ENCODE assay signal across 18 cellular contexts in the genomic region with DNA sequence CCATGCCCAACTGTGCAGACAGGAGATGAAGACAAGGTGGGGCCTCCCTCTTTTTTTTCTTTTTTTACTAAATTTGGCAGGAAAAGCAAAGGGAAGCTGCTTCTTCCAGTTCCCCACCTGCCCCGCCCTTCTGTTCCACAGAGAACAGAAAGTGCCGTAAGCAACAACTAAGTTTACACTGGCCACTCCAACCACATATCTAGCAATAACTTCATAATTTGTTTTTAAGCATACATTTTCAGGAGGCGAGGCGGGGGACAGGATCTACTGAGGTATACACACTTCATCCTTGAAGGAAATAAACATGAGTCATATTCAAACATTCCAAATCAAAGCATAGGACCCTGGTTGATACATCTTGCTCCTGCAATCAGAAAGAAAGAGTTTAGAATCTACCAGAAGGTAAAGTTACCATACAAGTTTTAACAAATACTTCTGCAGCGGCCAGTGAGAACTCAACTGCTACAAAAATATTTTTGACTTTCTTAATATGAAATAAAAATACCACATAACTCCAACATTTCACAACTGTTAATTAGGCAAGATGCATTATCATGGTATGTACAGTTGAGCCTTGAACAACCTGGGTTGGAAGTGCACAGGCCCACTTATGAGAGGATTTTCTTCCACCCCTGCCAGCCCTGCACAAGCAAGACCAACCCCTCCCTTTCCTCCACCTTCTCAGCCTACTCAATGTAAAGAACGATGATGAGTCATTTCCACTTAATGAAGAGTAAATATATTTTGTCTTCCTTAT. TPM values are rescaled to one million over a fixed set of nuclear protein-coding genes. Genes with fewer than 3 reads are reported as not detected.
A peak's percentile ranks its signal among the peaks of the same experiment; 100 is the strongest.
DNase-seq lines count a peak whose midpoint lies in the region; ATAC-seq and TF ChIP-seq lines count a peak whose summit lies in the region.
"Had no signal": no experiment of that assay in that cellular context is flagged by ENCODE, and none has a peak within 500 bp of the region (broad histone marks: within the 10 kb centered on the region; RNA-seq: fewer than 3 reads in every experiment).

No MANE protein-coding gene starts in this region.

- H3K36me3 Mint-ChIP-seq in MCF 10A (ENCODE audit: insufficient read depth, unreplicated experiment) = no peaks in the 10 kb centered on the region

- WGBS in heart left ventricle, 4 donors = 69 to 73% (median 71%) methylated on average over 6 of the region's 6 CpGs

- no peaks in the 10 kb centered on the region for H3K9me3 ChIP-seq in heart left ventricle
- H3K9me3 ChIP-seq in right atrium auricular region = no peaks in the 10 kb centered on the region
- H3K9me3 ChIP-seq in left lung = no peaks in the 10 kb centered on the region
- no peaks in the 10 kb centered on the region for H3K9me3 ChIP-seq in vagina
- no peaks in the 10 kb centered on the region for H3K9me3 ChIP-seq in gastrocnemius medialis
- H3K9me3 ChIP-seq: heart right ventricle had no signal

- no peaks in the 10 kb centered on the region for H3K9me3 Mint-ChIP-seq in MCF 10A (ENCODE audit: unreplicated experiment)
- H3K9me3 Mint-ChIP-seq: activated naive CD4-positive, alpha-beta T cell treated with anti-CD3 and anti-CD28 coated beads, Interleukin-2, amount 50 U/mL, for 24 hours had no signal

- H3K4me1 ChIP-seq in heart left ventricle = peaks cover 0 to 51% (median 16%) of the 10 kb centered on the region in 12 donors
- H3K4me1 ChIP-seq in right atrium auricular region = peaks cover 0 to 6% of the 10 kb centered on the region in 2 donors
- H3K4me1 ChIP-seq in left lung = peaks cover 16 to 54% of the 10 kb centered on the region in 2 donors
- peaks cover 48% of the 10 kb centered on the region for H3K4me1 ChIP-seq in vagina
- H3K4me1 ChIP-seq in gastrocnemius medialis = no peaks in the 10 kb centered on the region

- H3K27ac ChIP-seq in heart left ventricle = peak overlapping the region in 5 of 12 donors; percentile 14 to 40 (median 37)
- H3K27ac ChIP-seq in right atrium auricular region = no peak overlapping the region
- H3K27ac ChIP-seq in left lung = peak overlapping the region; percentile 8 to 76
- peak overlapping the region; percentile 44 for H3K27ac ChIP-seq in vagina
- H3K27ac ChIP-seq in gastrocnemius medialis = peak overlapping the region in 1 of 4 donors; percentile 21
- H3K27ac ChIP-seq: HL-60, VCaP had no signal

- no peak for TF ChIP-seq POLR2A in heart left ventricle (IDR thresholded peaks at IDR 0.05)
- TF ChIP-seq POLR2A in vagina (IDR thresholded peaks at IDR 0.05) = no peak
- TF ChIP-seq POLR2A in gastrocnemius medialis (IDR thresholded peaks at IDR 0.05) = no peak

- POLR2A ChIA-PET in MCF 10A (lab: Yijun Ruan, JAX) = interaction anchor here (0.6 to 9.3 kb wide), 21 partner anchors 10 to 474 kb away, joined by 3 to 104 read pairs (median 4); partner anchors contain the start of gene FOXP1

- CTCF ChIA-PET in MCF 10A (lab: Yijun Ruan, JAX) = interaction anchor here (0.5 to 0.6 kb wide), 2 partner anchors 104 to 107 kb away, joined by 3 to 4 read pairs; no protein-coding TSS in a partner anchor

- intact Hi-C loops in heart left ventricle (cut with DNase I) (no loop called here), MCF 10A (cut with micrococcal nuclease) (no loop called here), left lung (cut with DNase I) (no loop called here), vagina (cut with DNase I) (no loop called here), gastrocnemius medialis (cut with DNase I; ENCODE audit: low total_unique reads) (no loop called here)

- H3K36me3 ChIP-seq in heart left ventricle = no peaks in the 10 kb centered on the region
- H3K36me3 ChIP-seq in right atrium auricular region = no peaks in the 10 kb centered on the region
- no peaks in the 10 kb centered on the region for H3K36me3 ChIP-seq in left lung
- no peaks in the 10 kb centered on the region for H3K36me3 ChIP-seq in vagina
- H3K36me3 ChIP-seq in gastrocnemius medialis = no peaks in the 10 kb centered on the region
- H3K36me3 ChIP-seq: heart right ventricle had no signal

- DNase-seq in heart left ventricle = peak in 2 of 5 donors; percentile 32 to 37
- DNase-seq in right atrium auricular region (ENCODE audit: low spot score) = no peak
- DNase-seq in MCF 10A (ENCODE audit: unreplicated experiment) = peak; percentile 88
- DNase-seq in left lung = no peak
- DNase-seq in vagina (ENCODE audit: extremely low spot score in 2 of 2) = no peak
- no peak for DNase-seq in NCI-H748 (lab: John Stamatoyannopoulos, UW; ENCODE audit: unreplicated experiment)
- DNase-seq in gastrocnemius medialis = no peak
- DNase-seq in midbrain (lab: John Stamatoyannopoulos, UW) = no peak
- DNase-seq: cortex of kidney; NCI-H446; nucleus accumbens; SHP77 treated with DMSO at 0.1 percent for 48 hours; stimulated activated CD8-positive, alpha-beta memory T cell treated with anti-CD3 and anti-CD28 coated beads, Interleukin-4, amount 100 ng/mL, for 48 hours had no signal

- TF ChIP-seq CTCF in heart left ventricle (IDR thresholded peaks at IDR 0.05) (no peak), right atrium auricular region (IDR thresholded peaks at IDR 0.05) (no peak), MCF 10A (IDR thresholded peaks at IDR 0.05; ENCODE audit: unreplicated experiment) (no peak), left lung (IDR thresholded peaks at IDR 0.05) (no peak), vagina (IDR thresholded peaks at IDR 0.05) (no peak), gastrocnemius medialis (IDR thresholded peaks at IDR 0.05 in 4 of 5, conservative IDR thresholded peaks at IDR 0.05 in 1 of 5) (no peak)

- peak overlapping the region; percentile 92 for H3K27ac Mint-ChIP-seq in MCF 10A (ENCODE audit: low read depth, unreplicated experiment)
- H3K27ac Mint-ChIP-seq: activated naive CD4-positive, alpha-beta T cell treated with anti-CD3 and anti-CD28 coated beads, Interleukin-2, amount 50 U/mL, for 24 hours; GM23338 had no signal

- H3K27me3 ChIP-seq in heart left ventricle (no peaks in the 10 kb centered on the region), right atrium auricular region (no peaks in the 10 kb centered on the region), left lung (no peaks in the 10 kb centered on the region), vagina (no peaks in the 10 kb centered on the region), gastrocnemius medialis (no peaks in the 10 kb centered on the region)
- H3K27me3 ChIP-seq: heart right ventricle had no signal

- H3K4me1 Mint-ChIP-seq in MCF 10A (ENCODE audit: insufficient read depth, unreplicated experiment) = peaks cover 77% of the 10 kb centered on the region

- H3K27me3 Mint-ChIP-seq in MCF 10A (ENCODE audit: insufficient read depth, unreplicated experiment) = no peaks in the 10 kb centered on the region
- H3K27me3 Mint-ChIP-seq: activated naive CD4-positive, alpha-beta T cell treated with anti-CD3 and anti-CD28 coated beads, Interleukin-2, amount 50 U/mL, for 24 hours had no signal

- in situ Hi-C loops in gastrocnemius medialis (cut with MboI; ENCODE audit: low sequenced_read_pairs in 4 of 4) = no loop called here

- ATAC-seq in heart left ventricle (peak; percentile 39 to 74 (median 58)), left lung (peak; percentile 55), gastrocnemius medialis (no peak)
- ATAC-seq: GM23338 had no signal

- H3K4me3 Mint-ChIP-seq in MCF 10A (ENCODE audit: unreplicated experiment) = peak overlapping the region; percentile 53
- H3K4me3 Mint-ChIP-seq: activated naive CD4-positive, alpha-beta T cell treated with anti-CD3 and anti-CD28 coated beads, Interleukin-2, amount 50 U/mL, for 24 hours; GM23338 had no signal

- H3K4me3 ChIP-seq in heart left ventricle (no peak overlapping the region), right atrium auricular region (no peak overlapping the region), left lung (no peak overlapping the region), vagina (no peak overlapping the region), gastrocnemius medialis (no peak overlapping the region)
- H3K4me3 ChIP-seq: GM23338, heart right ventricle had no signal

- BruUV-seq in MCF 10A (replicated peaks; lab: Mats Ljungman, UMichigan) = no TSS peak

RNA-seq across cellular contexts. Expression of gene FOXP1, which starts 50.7 kb away (rescaled TPM):
- 10 to 100 TPM; 33.0 to 67.8 (median 44.5) TPM for total RNA-seq in heart left ventricle
- 10 to 100 TPM; 14.9 to 15.1 TPM for polyA plus RNA-seq in heart left ventricle
- 10 to 100 TPM; 39.2 to 59.0 TPM for total RNA-seq in right atrium auricular region
- 49.0 and 51.1 TPM in 2 replicates for total RNA-seq in MCF 10A (2022)
- total RNA-seq in left lung = 100 to 1,000 TPM in 1 of 2 donors, 10 to 100 TPM in 1; 95.1 to 107 TPM
- total RNA-seq in vagina = 128 TPM
- 10 to 100 TPM; 13.2 to 46.6 (median 29.2) TPM for total RNA-seq in gastrocnemius medialis

Comparison
In these comparisons a context has a peak if more than half of its experiments do, and no peak if none do; other contexts are left out.
1. ATAC-seq: peak in heart left ventricle (4 of 4) and left lung (single experiment); none in gastrocnemius medialis (0 of 2).
2. H3K27ac ChIP-seq: peak in left lung (2 of 2) and vagina (single experiment); none in right atrium auricular region (0 of 2).